Comparison of ENCODE assay signal across 1 cellular context in the genomic region with DNA sequence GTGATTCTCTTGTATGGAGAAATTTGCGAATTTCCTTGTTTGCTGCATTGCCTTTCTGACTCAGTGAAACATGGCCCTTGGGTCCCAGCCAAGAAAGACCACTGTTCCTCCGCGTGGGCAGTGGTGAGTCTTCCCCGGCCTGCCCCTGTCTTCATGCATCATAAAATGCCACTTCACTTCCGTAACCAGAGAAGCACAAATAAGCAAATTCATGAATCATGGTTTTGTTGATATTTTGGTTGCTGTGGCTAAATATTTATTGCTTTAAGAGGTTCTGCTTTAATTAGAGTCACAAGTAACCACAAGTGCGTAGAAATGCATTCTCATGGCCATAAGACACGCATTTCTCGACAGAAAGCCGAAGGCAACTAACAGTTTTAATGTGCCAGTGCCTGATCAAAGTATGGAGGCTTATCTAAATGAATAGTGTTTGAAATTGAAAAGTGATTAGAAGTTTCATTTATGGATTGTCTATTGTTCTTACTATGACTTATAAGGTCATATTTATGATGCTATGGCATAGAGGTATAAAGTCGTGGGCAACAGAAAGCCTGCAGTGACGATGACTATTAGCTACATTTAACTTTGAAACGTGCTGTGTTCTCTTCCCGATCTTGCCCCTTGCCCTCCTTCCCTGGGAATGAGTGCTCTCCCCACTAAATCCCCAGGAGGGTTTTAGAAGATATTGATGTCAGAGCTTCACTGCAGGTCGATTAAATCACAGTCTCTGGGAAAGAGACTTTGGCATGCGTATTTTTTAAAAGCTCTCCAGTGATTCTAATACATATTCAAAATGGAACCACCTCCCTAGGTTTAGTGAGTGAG.
TF ChIP-seq lines count a peak whose summit lies in the region.

No MANE protein-coding gene starts in this region.

TF ChIP-seq in HEK293, 187 proteins besides CTCF, POLR2A, EP300 and RAD21 (continued from another document):
- TF ChIP-seq, protein P1, sequence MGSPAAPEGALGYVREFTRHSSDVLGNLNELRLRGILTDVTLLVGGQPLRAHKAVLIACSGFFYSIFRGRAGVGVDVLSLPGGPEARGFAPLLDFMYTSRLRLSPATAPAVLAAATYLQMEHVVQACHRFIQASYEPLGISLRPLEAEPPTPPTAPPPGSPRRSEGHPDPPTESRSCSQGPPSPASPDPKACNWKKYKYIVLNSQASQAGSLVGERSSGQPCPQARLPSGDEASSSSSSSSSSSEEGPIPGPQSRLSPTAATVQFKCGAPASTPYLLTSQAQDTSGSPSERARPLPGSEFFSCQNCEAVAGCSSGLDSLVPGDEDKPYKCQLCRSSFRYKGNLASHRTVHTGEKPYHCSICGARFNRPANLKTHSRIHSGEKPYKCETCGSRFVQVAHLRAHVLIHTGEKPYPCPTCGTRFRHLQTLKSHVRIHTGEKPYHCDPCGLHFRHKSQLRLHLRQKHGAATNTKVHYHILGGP (tag by site-specific recombination; IDR thresholded peaks at IDR 0.05), result peak; percentile 69; the same call in 1 of the 2 replicates
